Comparison of ENCODE assay signal across 1 cellular context in the genomic region with DNA sequence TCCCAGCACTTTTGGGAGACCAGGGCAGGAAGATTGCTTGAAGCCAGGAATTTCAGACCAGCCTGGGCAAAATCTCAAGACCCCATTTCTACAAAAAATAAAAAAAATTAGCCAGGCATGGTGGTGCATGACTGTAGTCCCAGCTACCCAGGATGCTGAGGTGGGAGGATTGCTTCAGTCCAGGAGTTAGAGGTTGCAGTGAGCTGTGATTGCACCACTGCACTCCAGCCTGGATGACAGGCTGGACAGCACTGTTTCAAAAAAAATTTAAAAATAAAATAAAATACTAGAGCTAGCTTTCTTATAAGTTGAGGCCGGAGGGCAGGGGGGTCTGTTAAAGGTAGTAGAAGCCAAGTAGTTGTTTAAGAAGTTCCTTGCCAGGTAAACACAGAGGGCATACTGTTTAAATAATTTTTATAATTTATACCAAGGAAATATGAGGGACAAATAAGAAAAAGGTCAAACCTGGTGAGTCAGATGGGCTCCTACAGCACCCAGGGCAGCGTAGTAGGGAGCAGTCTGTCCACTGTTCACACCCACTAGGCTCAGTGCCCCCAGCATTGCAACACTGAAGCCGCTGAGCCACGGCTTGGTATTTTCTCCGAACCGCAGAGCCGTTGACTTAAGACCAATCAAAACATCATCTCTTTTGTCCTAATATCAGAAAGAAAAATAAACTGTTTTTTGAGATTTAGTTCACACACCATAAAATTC.
TF ChIP-seq lines count a peak whose summit lies in the region.

No MANE protein-coding gene starts in this region.

TF ChIP-seq in WTC11, 78 proteins besides CTCF, POLR2A, EP300 and RAD21 (continued from another document):
- TF ChIP-seq, protein P1, sequence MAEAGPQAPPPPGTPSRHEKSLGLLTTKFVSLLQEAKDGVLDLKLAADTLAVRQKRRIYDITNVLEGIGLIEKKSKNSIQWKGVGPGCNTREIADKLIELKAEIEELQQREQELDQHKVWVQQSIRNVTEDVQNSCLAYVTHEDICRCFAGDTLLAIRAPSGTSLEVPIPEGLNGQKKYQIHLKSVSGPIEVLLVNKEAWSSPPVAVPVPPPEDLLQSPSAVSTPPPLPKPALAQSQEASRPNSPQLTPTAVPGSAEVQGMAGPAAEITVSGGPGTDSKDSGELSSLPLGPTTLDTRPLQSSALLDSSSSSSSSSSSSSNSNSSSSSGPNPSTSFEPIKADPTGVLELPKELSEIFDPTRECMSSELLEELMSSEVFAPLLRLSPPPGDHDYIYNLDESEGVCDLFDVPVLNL (CRISPR knock-in tag; IDR thresholded peaks at IDR 0.05; ENCODE audit: borderline replicate concordance, low read depth), result no peak
- TF ChIP-seq RORB (CRISPR knock-in tag; IDR thresholded peaks at IDR 0.05), result no peak
- TF ChIP-seq ZNF232 (CRISPR knock-in tag; IDR thresholded peaks at IDR 0.05), result no peak
- TF ChIP-seq ZNF219 (CRISPR knock-in tag; IDR thresholded peaks at IDR 0.05; ENCODE audit: borderline replicate concordance), result no peak
- no peak for TF ChIP-seq ATF6 (CRISPR knock-in tag; IDR thresholded peaks at IDR 0.05)
- no peak for TF ChIP-seq CREM (CRISPR knock-in tag; IDR thresholded peaks at IDR 0.05)
- TF ChIP-seq SOX15 (CRISPR knock-in tag; IDR thresholded peaks at IDR 0.05), result no peak
- TF ChIP-seq AFF4 (CRISPR knock-in tag; IDR thresholded peaks at IDR 0.05; ENCODE audit: borderline replicate concordance), result no peak
- TF ChIP-seq TP53 (CRISPR knock-in tag; IDR thresholded peaks at IDR 0.05), result no peak
- TF ChIP-seq GTF2I (CRISPR knock-in tag; conservative IDR thresholded peaks at IDR 0.05), result no peak
- no peak for TF ChIP-seq USF1 (CRISPR knock-in tag; IDR thresholded peaks at IDR 0.05)
- TF ChIP-seq FOXJ3 (CRISPR knock-in tag; IDR thresholded peaks at IDR 0.05; ENCODE audit: borderline replicate concordance), result no peak
- no peak for TF ChIP-seq ZBTB21 (CRISPR knock-in tag; IDR thresholded peaks at IDR 0.05; ENCODE audit: borderline replicate concordance)
- no peak for TF ChIP-seq CBFB (CRISPR knock-in tag; IDR thresholded peaks at IDR 0.05; ENCODE audit: low read depth)
